Comparison of ENCODE assay signal across 23 cellular contexts in genomic region chr3:164781755-164782154, GRCh38.
"Had no signal": no experiment of that assay in that cellular context is flagged by ENCODE, and none has a peak within 500 bp of the region (broad histone marks: within the 10 kb centered on the region; RNA-seq: fewer than 3 reads in every experiment).

No MANE protein-coding gene starts in this region.

- H3K27me3 ChIP-seq: dorsolateral prefrontal cortex, esophagus muscularis mucosa, foreskin keratinocyte, gastroesophageal sphincter, heart left ventricle, hepatocyte had no signal

- H3K36me3 ChIP-seq: esophagus muscularis mucosa, gastroesophageal sphincter, heart left ventricle, lower lobe of right lung had no signal

- ATAC-seq: foreskin keratinocyte, gastroesophageal sphincter, heart left ventricle, left colon, left lobe of liver, left ventricle myocardium superior, lower lobe of right lung, mucosa of descending colon had no signal

- H3K79me2 ChIP-seq: hepatocyte had no signal

- H3K4me2 ChIP-seq: hepatocyte had no signal

- H3K27ac ChIP-seq: coronary artery, dorsolateral prefrontal cortex, esophagus muscularis mucosa, foreskin keratinocyte, gastroesophageal sphincter, heart left ventricle, hepatocyte, lower lobe of right lung had no signal

- H3K4me1 ChIP-seq: esophagus muscularis mucosa, foreskin keratinocyte, gastroesophageal sphincter, heart left ventricle, lower lobe of right lung had no signal

- H3K4me3 ChIP-seq: coronary artery, dorsolateral prefrontal cortex, esophagus muscularis mucosa, gastroesophageal sphincter, heart left ventricle, hepatocyte, lower lobe of right lung, mucosa of descending colon had no signal

- FAIRE-seq: endothelial cell of umbilical vein had no signal

- H3K9me3 ChIP-seq: mucosa of descending colon had no signal

- DNase-seq: dermis blood vessel endothelial cell; dorsolateral prefrontal cortex; effector CD4-positive, alpha-beta T cell; effector memory CD4-positive, alpha-beta T cell; foreskin keratinocyte; heart left ventricle; hypothalamus; immature natural killer cell; islet precursor cell; kidney; kidney glomerular epithelial cell; left colon; left ventricle myocardium superior; lower lobe of right lung; mesenchymal stem cell; mucosa of descending colon; naive B cell had no signal

- H2AFZ ChIP-seq: hepatocyte had no signal
